Comparison of ENCODE assay signal across 9 cellular contexts in the genomic region with DNA sequence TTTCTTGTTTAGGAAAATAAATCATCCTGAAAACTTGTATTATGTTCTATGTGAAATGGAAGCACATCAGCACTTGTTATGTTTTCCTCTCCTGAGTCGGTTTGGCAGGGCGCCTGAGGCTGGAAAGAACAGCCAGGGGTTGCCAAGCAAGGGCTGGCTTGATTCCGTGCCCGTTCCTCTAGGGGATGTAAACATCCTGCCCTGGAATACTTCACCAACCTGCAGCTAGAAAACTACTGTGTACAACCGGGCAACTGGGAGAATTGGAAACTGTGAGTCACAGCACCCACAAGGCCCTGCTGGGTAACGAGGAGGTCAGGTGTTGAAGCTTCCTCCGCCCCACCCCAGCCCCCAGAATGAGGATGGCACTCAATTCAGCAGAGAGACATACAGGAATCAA.
DNase-seq lines count a peak whose midpoint lies in the region; ATAC-seq and TF ChIP-seq lines count a peak whose summit lies in the region.
"Had no signal": no experiment of that assay in that cellular context is flagged by ENCODE, and none has a peak within 500 bp of the region (broad histone marks: within the 10 kb centered on the region; RNA-seq: fewer than 3 reads in every experiment).

No MANE protein-coding gene starts in this region.

- H3K4me3 Mint-ChIP-seq in natural killer cell treated with Interleukin-12 subunit alpha and Interleukin-12 subunit beta and Interleukin-15 and Interleukin-18, amount 100 ng/mL, for 72 hours, result no peak overlapping the region
- H3K4me3 Mint-ChIP-seq in T-helper 2 cell treated with Interferon-gamma antibody and Interleukin-4, amounts not matched to agents 5 μg/mL and 100 μg/mL, for 36 hours, result no peak overlapping the region

- peak overlapping the region; percentile 5 to 54 for H3K4me3 ChIP-seq in stomach smooth muscle (ENCODE audit: low read length in 2 of 2)

- TF ChIP-seq CTCF in VCaP (conservative IDR thresholded peaks at IDR 0.05), result no peak

- ATAC-seq in left cardiac atrium (peak; percentile 89 to 95), GM19455 (IDR thresholded peaks at IDR 0.05; ENCODE audit: unreplicated experiment) (no peak)
- no peak for ATAC-seq in natural killer cell treated with Interleukin-12 subunit alpha and Interleukin-12 subunit beta and Interleukin-15 and Interleukin-18, amount 100 ng/mL, for 72 hours

- no peaks in the 10 kb centered on the region for H3K9me3 ChIP-seq in stomach smooth muscle (ENCODE audit: control insufficient read depth in 2 of 2, low read length in 2 of 2)

- DNase-seq in NCI-H1092 (lab: John Stamatoyannopoulos, UW), result peak; percentile 63
- peak; percentile 83 for DNase-seq in left cardiac atrium
- DNase-seq in natural killer cell treated with Interleukin-12 subunit alpha and Interleukin-12 subunit beta and Interleukin-15 and Interleukin-18, amount 100 ng/mL, for 72 hours (ENCODE audit: low spot score), result no peak
- DNase-seq in T-helper 2 cell treated with Interferon-gamma antibody and Interleukin-4, amounts not matched to agents 5 μg/mL and 100 μg/mL, for 36 hours (ENCODE audit: low spot score), result no peak
- DNase-seq: activated T-cell treated with anti-CD3 and anti-CD28 coated beads, Interleukin-2, amount 50 U/mL, for 1 hour; NCI-H524 treated with DMSO at 0.1 percent for 48 hours had no signal

- intact Hi-C loops in left cardiac atrium (cut with DNase I), result loop anchor here in 1 of 2 donors (10.0 kb wide), 1 partner anchor 1593 kb away; no protein-coding TSS in a partner anchor

- H3K4me1 ChIP-seq in stomach smooth muscle (ENCODE audit: control insufficient read depth, insufficient read depth, low read length), result peaks cover 44% of the 10 kb centered on the region

- H3K27me3 ChIP-seq in stomach smooth muscle (ENCODE audit: control insufficient read depth in 1 of 2, insufficient read depth in 2 of 2, low read length in 2 of 2), result no peaks in the 10 kb centered on the region

- H3K27ac ChIP-seq in VCaP (peak overlapping the region; percentile 93), stomach smooth muscle (ENCODE audit: low read length) (peak overlapping the region; percentile 87)

- no peaks in the 10 kb centered on the region for H3K36me3 ChIP-seq in stomach smooth muscle (ENCODE audit: control insufficient read depth in 2 of 2, insufficient read depth in 2 of 2, low read length in 2 of 2)

- H3K27ac Mint-ChIP-seq in natural killer cell treated with Interleukin-12 subunit alpha and Interleukin-12 subunit beta and Interleukin-15 and Interleukin-18, amount 100 ng/mL, for 72 hours, result no peak overlapping the region
- H3K27ac Mint-ChIP-seq in T-helper 2 cell treated with Interferon-gamma antibody and Interleukin-4, amounts not matched to agents 5 μg/mL and 100 μg/mL, for 36 hours, result no peak overlapping the region

- no peaks in the 10 kb centered on the region for H3K36me3 Mint-ChIP-seq in natural killer cell treated with Interleukin-12 subunit alpha and Interleukin-12 subunit beta and Interleukin-15 and Interleukin-18, amount 100 ng/mL, for 72 hours
- H3K36me3 Mint-ChIP-seq in T-helper 2 cell treated with Interferon-gamma antibody and Interleukin-4, amounts not matched to agents 5 μg/mL and 100 μg/mL, for 36 hours (ENCODE audit: low read depth), result no peaks in the 10 kb centered on the region

- peak overlapping the region; percentile 24 to 29 for H3K9ac ChIP-seq in stomach smooth muscle (ENCODE audit: low read length in 2 of 2)

- H3K27me3 Mint-ChIP-seq in natural killer cell treated with Interleukin-12 subunit alpha and Interleukin-12 subunit beta and Interleukin-15 and Interleukin-18, amount 100 ng/mL, for 72 hours, result no peaks in the 10 kb centered on the region
- no peaks in the 10 kb centered on the region for H3K27me3 Mint-ChIP-seq in T-helper 2 cell treated with Interferon-gamma antibody and Interleukin-4, amounts not matched to agents 5 μg/mL and 100 μg/mL, for 36 hours (ENCODE audit: low read depth)

- peaks cover 13% of the 10 kb centered on the region in 2 donors for H3K4me1 Mint-ChIP-seq in natural killer cell treated with Interleukin-12 subunit alpha and Interleukin-12 subunit beta and Interleukin-15 and Interleukin-18, amount 100 ng/mL, for 72 hours (ENCODE audit: low read depth in 2 of 2)
- peaks cover 6% of the 10 kb centered on the region for H3K4me1 Mint-ChIP-seq in T-helper 2 cell treated with Interferon-gamma antibody and Interleukin-4, amounts not matched to agents 5 μg/mL and 100 μg/mL, for 36 hours (ENCODE audit: low read depth)

- no peaks in the 10 kb centered on the region for H3K9me3 Mint-ChIP-seq in natural killer cell treated with Interleukin-12 subunit alpha and Interleukin-12 subunit beta and Interleukin-15 and Interleukin-18, amount 100 ng/mL, for 72 hours
- no peaks in the 10 kb centered on the region for H3K9me3 Mint-ChIP-seq in T-helper 2 cell treated with Interferon-gamma antibody and Interleukin-4, amounts not matched to agents 5 μg/mL and 100 μg/mL, for 36 hours

Comparison
In these comparisons a context has a peak if more than half of its experiments do, and no peak if none do; other contexts are left out.
1. DNase-seq: peak in NCI-H1092 (single experiment) and left cardiac atrium (single experiment); none in natural killer cell treated with Interleukin-12 subunit alpha and Interleukin-12 subunit beta and Interleukin-15 and Interleukin-18, amount 100 ng/mL, for 72 hours (single experiment) and T-helper 2 cell treated with Interferon-gamma antibody and Interleukin-4, amounts not matched to agents 5 μg/mL and 100 μg/mL, for 36 hours (single experiment).
2. ATAC-seq: peak in left cardiac atrium (2 of 2); none in natural killer cell treated with Interleukin-12 subunit alpha and Interleukin-12 subunit beta and Interleukin-15 and Interleukin-18, amount 100 ng/mL, for 72 hours (0 of 2) and GM19455 (single experiment).